Comparison of ENCODE assay signal across 1 cellular context in genomic region chr9:34546102-34546833, GRCh38.
TF ChIP-seq lines count a peak whose summit lies in the region.

No MANE protein-coding gene starts in this region.

TF ChIP-seq in SK-N-SH, 30 proteins besides CTCF, POLR2A, EP300 and RAD21 (continued from another document):
- TF ChIP-seq EZH2phosphoT487 (IDR thresholded peaks at IDR 0.05; ENCODE audit: borderline replicate concordance, low read depth) (no peak), RCOR1 (IDR thresholded peaks at IDR 0.05; ENCODE audit: low read length) (no peak), FOSL2 (IDR thresholded peaks at IDR 0.05; ENCODE audit: borderline replicate concordance, low read depth) (no peak), NRF1 (IDR thresholded peaks at IDR 0.05; ENCODE audit: low read depth, low read length) (no peak), MEF2A (IDR thresholded peaks at IDR 0.05; ENCODE audit: borderline replicate concordance, low read depth) (no peak)
